In genomic region chr3:171494457-171495109, GRCh38 we compare ENCODE assay signal across 18 cellular contexts. TPM values are rescaled to one million over a fixed set of nuclear protein-coding genes. Genes with fewer than 3 reads are reported as not detected.
DNase-seq lines count a peak whose midpoint lies in the region; ATAC-seq, FAIRE-seq and TF ChIP-seq lines count a peak whose summit lies in the region.
"Had no signal": no experiment of that assay in that cellular context is flagged by ENCODE, and none has a peak within 500 bp of the region (broad histone marks: within the 10 kb centered on the region; RNA-seq: fewer than 3 reads in every experiment).

No MANE protein-coding gene starts in this region.

- intact Hi-C loops in activated CD4-positive, alpha-beta memory T cell treated with anti-CD3 and anti-CD28 coated beads for 36 hours (cut with micrococcal nuclease) = loop anchor here (5.0 kb wide), 1 partner anchor 68 kb away; no protein-coding TSS in a partner anchor
- intact Hi-C loops in Caco-2 (cut with micrococcal nuclease; ENCODE audit: unreplicated experiment) = no loop called here

- 84% methylated on average over 4 of the region's 4 CpGs; no CpG with 5 or more reads in 1 of the 2 experiments for WGBS in H1 (ENCODE audit: extremely low coverage in 1 of 2, insufficient coverage in 1 of 2, insufficient read length in 1 of 2, insufficient replicate concordance in 2 of 2, low coverage in 1 of 2, low lambda C conversion rate in 2 of 2, missing lambda C conversion rate in 1 of 2), 2 experiments

- POLR2A ChIA-PET in activated CD4-positive, alpha-beta memory T cell treated with anti-CD3 and anti-CD28 coated beads for 36 hours (lab: Charles Lee) = no interaction called here
- POLR2A ChIA-PET in H1 (lab: Charles Lee; ENCODE audit: partially characterized antibody) (no interaction called here), Caco-2 (lab: Charles Lee) (no interaction called here)

- H2BK15ac ChIP-seq in H1 (ENCODE audit: low read length) = no peak overlapping the region

- H2BK120ac ChIP-seq in H1 (replicated peaks; ENCODE audit: low read depth, low read length) = no peak overlapping the region

- H3K4me3 Mint-ChIP-seq in stimulated activated naive CD8-positive, alpha-beta T cell treated with anti-CD3 and anti-CD28 coated beads, Interleukin-15, Interleukin-2, amounts not matched to agents 100 ng/mL and 50 ng/mL, for 24 hours = no peak overlapping the region
- peak overlapping the region; percentile 1 for H3K4me3 Mint-ChIP-seq in activated CD4-positive, alpha-beta memory T cell treated with anti-CD3 and anti-CD28 coated beads for 36 hours
- no peak overlapping the region for H3K4me3 Mint-ChIP-seq in Caco-2 (ENCODE audit: unreplicated experiment)
- H3K4me3 Mint-ChIP-seq: WTC11 had no signal

- H4K5ac ChIP-seq in H1 (ENCODE audit: insufficient read length, low read depth, low read length) = no peak overlapping the region

- no peaks in the 10 kb centered on the region for H3K79me1 ChIP-seq in H1 (ENCODE audit: low read depth, low read length)

- H3K14ac ChIP-seq in H1 (ENCODE audit: insufficient read length) = no peak overlapping the region

- no peak for DNase-seq in stimulated activated naive CD8-positive, alpha-beta T cell treated with anti-CD3 and anti-CD28 coated beads, Interleukin-15, Interleukin-2, amounts not matched to agents 100 U/mL and 50 U/mL, for 24 hours
- DNase-seq in activated CD4-positive, alpha-beta memory T cell treated with anti-CD3 and anti-CD28 coated beads for 36 hours = no peak
- DNase-seq in H1 (ENCODE audit: low read depth in 1 of 2, low spot score in 2 of 2) = no peak
- no peak for DNase-seq in medulla oblongata (ENCODE audit: extremely low spot score)
- no peak for DNase-seq in Caco-2
- DNase-seq: anterior cingulate cortex; effector CD4-positive, alpha-beta T cell; HCEC 1CT; left lung; NCI-H1092; NCI-H2081 treated with DMSO at 0.1 percent for 48 hours; NCI-H524 treated with DMSO at 0.1 percent for 48 hours; right cardiac atrium had no signal

- no peak for FAIRE-seq in H1 (lab: Jason Lieb, UNC)

- 0 out of 2 replicates have a peak overlapping the region, but pooled peaks have one; percentile 49 for H2AFZ ChIP-seq in H1 (ENCODE audit: low read length)

- H3K9me3 Mint-ChIP-seq in stimulated activated naive CD8-positive, alpha-beta T cell treated with anti-CD3 and anti-CD28 coated beads, Interleukin-15, Interleukin-2, amounts not matched to agents 100 ng/mL and 50 ng/mL, for 24 hours = peaks cover 3% of the 10 kb centered on the region
- H3K9me3 Mint-ChIP-seq in activated CD4-positive, alpha-beta memory T cell treated with anti-CD3 and anti-CD28 coated beads for 36 hours = no peaks in the 10 kb centered on the region
- no peaks in the 10 kb centered on the region for H3K9me3 Mint-ChIP-seq in Caco-2 (ENCODE audit: unreplicated experiment)
- H3K9me3 Mint-ChIP-seq: WTC11 had no signal

- BruUV-seq in Caco-2 (replicated peaks; lab: Mats Ljungman, UMichigan) = no TSS peak

- H3K4me3 ChIP-seq in H1 (ENCODE audit: extremely low read depth in 1 of 4, insufficient read depth in 2 of 4, low read depth in 3 of 4, low read length in 4 of 4) (no peak overlapping the region), Caco-2 (ENCODE audit: low read depth, low read length) (no peak overlapping the region)
- H3K4me3 ChIP-seq: left lung had no signal

- H3K79me2 ChIP-seq in H1 (ENCODE audit: control insufficient read depth in 1 of 2, insufficient read depth in 2 of 2, low read length in 2 of 2) = no peaks in the 10 kb centered on the region

- no peak overlapping the region for H3K9ac ChIP-seq in H1 (replicated peaks in 1 of 4; ENCODE audit: extremely low read depth in 1 of 4, low read depth in 3 of 4, low read length in 3 of 4)

- no peak for TF ChIP-seq CTCF in H1 (IDR thresholded peaks at IDR 0.05; ENCODE audit: control extremely low read depth in 1 of 3, insufficient read depth in 1 of 3, low read depth in 1 of 3, low read length in 3 of 3)
- no peak for TF ChIP-seq CTCF in Caco-2 (IDR thresholded peaks at IDR 0.05; ENCODE audit: insufficient read depth in 1 of 2, low read depth in 1 of 2, low read length in 1 of 2, severe bottlenecking in 1 of 2, unreplicated experiment in 1 of 2)

- H3K4me2 ChIP-seq in H1 (ENCODE audit: insufficient read depth in 1 of 2, low read depth in 2 of 2, low read length in 2 of 2) = no peak overlapping the region

- H3K27ac ChIP-seq in H1 (ENCODE audit: low read depth, low read length) = no peak overlapping the region
- H3K27ac ChIP-seq: HL-60, left lung had no signal

- H3K27me3 ChIP-seq in H1 (replicated peaks in 1 of 4; ENCODE audit: control insufficient read depth in 3 of 4, extremely low read depth in 1 of 4, insufficient read depth in 3 of 4, low read length in 3 of 4) (no peaks in the 10 kb centered on the region), Caco-2 (replicated peaks; ENCODE audit: control insufficient read depth, insufficient read depth, low read length) (no peaks in the 10 kb centered on the region)
- H3K27me3 ChIP-seq: left lung had no signal

- no peak for TF ChIP-seq POLR2A in H1 (IDR thresholded peaks at IDR 0.05; ENCODE audit: control extremely low read depth in 1 of 2, low read depth in 2 of 2, low read length in 2 of 2)

- no peaks in the 10 kb centered on the region for H3K23me2 ChIP-seq in H1 (ENCODE audit: low read depth, low read length)

- H3K4me1 ChIP-seq in H1 (replicated peaks in 1 of 4; ENCODE audit: control insufficient read depth in 3 of 4, insufficient read depth in 4 of 4, low read length in 3 of 4) (peaks cover 0 to 3% (median 0%) of the 10 kb centered on the region in 4 experiments; a peak in 1 of 7 replicates), Caco-2 (no peaks in the 10 kb centered on the region)

- no peak for TF ChIP-seq EP300 in H1 (IDR thresholded peaks at IDR 0.05; ENCODE audit: borderline replicate concordance in 1 of 2, low read depth in 2 of 2, low read length in 2 of 2)

- CTCF ChIA-PET in activated CD4-positive, alpha-beta memory T cell treated with anti-CD3 and anti-CD28 coated beads for 36 hours (lab: Charles Lee) = interaction anchor here (0.7 kb wide), 1 partner anchor 123 kb away, joined by 3 read pairs; no protein-coding TSS in a partner anchor
- CTCF ChIA-PET in H1 (lab: Charles Lee; ENCODE audit: partially characterized antibody) = interaction anchor here (0.9 kb wide), 1 partner anchor 42 kb away, joined by 3 read pairs; no protein-coding TSS in a partner anchor
- CTCF ChIA-PET in Caco-2 (lab: Charles Lee) = no interaction called here

- no peak for TF ChIP-seq RAD21 in H1 (IDR thresholded peaks at IDR 0.05 in 1 of 2, conservative IDR thresholded peaks at IDR 0.05 in 1 of 2; ENCODE audit: low read depth in 2 of 2, low read length in 2 of 2)

- H4K8ac ChIP-seq in H1 (ENCODE audit: extremely low read depth, insufficient read depth, low read length) = no peak overlapping the region

- no peaks in the 10 kb centered on the region for H3K36me3 ChIP-seq in H1 (ENCODE audit: control insufficient read depth in 2 of 4, insufficient read depth in 4 of 4, low read length in 3 of 4)
- H3K36me3 ChIP-seq in Caco-2 (ENCODE audit: control insufficient read depth, insufficient read depth, low read length) = no peaks in the 10 kb centered on the region
- H3K36me3 ChIP-seq: left lung had no signal

- peaks cover 40% of the 10 kb centered on the region for H3K4me1 Mint-ChIP-seq in stimulated activated naive CD8-positive, alpha-beta T cell treated with anti-CD3 and anti-CD28 coated beads, Interleukin-15, Interleukin-2, amounts not matched to agents 100 ng/mL and 50 ng/mL, for 24 hours (ENCODE audit: low read depth)
- H3K4me1 Mint-ChIP-seq in activated CD4-positive, alpha-beta memory T cell treated with anti-CD3 and anti-CD28 coated beads for 36 hours (ENCODE audit: low read depth) = peaks cover 43% of the 10 kb centered on the region
- no peaks in the 10 kb centered on the region for H3K4me1 Mint-ChIP-seq in Caco-2 (ENCODE audit: low read depth, unreplicated experiment)

- no peak overlapping the region for H4K91ac ChIP-seq in H1 (replicated peaks; ENCODE audit: insufficient read length, low read length)

- ATAC-seq in stimulated activated naive CD8-positive, alpha-beta T cell treated with anti-CD3 and anti-CD28 coated beads, Interleukin-15, Interleukin-2, amounts not matched to agents 100 U/mL and 50 U/mL, for 24 hours = no peak
- no peak for ATAC-seq in GM21447 (IDR thresholded peaks at IDR 0.05; ENCODE audit: unreplicated experiment)
- ATAC-seq: right cardiac atrium, Right ventricle myocardium inferior, WTC11 had no signal

- H3K18ac ChIP-seq in H1 (ENCODE audit: extremely low read depth, low read length) = no peak overlapping the region

- no peak overlapping the region for H2AK5ac ChIP-seq in H1 (ENCODE audit: low read depth, low read length)

- no peaks in the 10 kb centered on the region for H3K9me3 ChIP-seq in H1 (ENCODE audit: insufficient read depth in 2 of 2, low read depth in 1 of 2, low read length in 1 of 2)
- H3K9me3 ChIP-seq in Caco-2 = no peaks in the 10 kb centered on the region
- H3K9me3 ChIP-seq: left lung had no signal

- no peak overlapping the region for H2BK20ac ChIP-seq in H1 (ENCODE audit: low read length)

- no peaks in the 10 kb centered on the region for H3K27me3 Mint-ChIP-seq in stimulated activated naive CD8-positive, alpha-beta T cell treated with anti-CD3 and anti-CD28 coated beads, Interleukin-15, Interleukin-2, amounts not matched to agents 100 ng/mL and 50 ng/mL, for 24 hours
- H3K27me3 Mint-ChIP-seq in activated CD4-positive, alpha-beta memory T cell treated with anti-CD3 and anti-CD28 coated beads for 36 hours = no peaks in the 10 kb centered on the region
- no peaks in the 10 kb centered on the region for H3K27me3 Mint-ChIP-seq in Caco-2 (ENCODE audit: insufficient read depth, unreplicated experiment)

- no peak overlapping the region for H2BK5ac ChIP-seq in H1 (ENCODE audit: low read depth, low read length)

- no peak overlapping the region for H3K4ac ChIP-seq in H1 (replicated peaks; ENCODE audit: insufficient read length, low read depth, low read length)

- no peaks in the 10 kb centered on the region for H4K20me1 ChIP-seq in H1 (replicated peaks in 1 of 2; ENCODE audit: control insufficient read depth in 1 of 2, insufficient read depth in 2 of 2, low read length in 2 of 2)

- H3K27ac Mint-ChIP-seq in stimulated activated naive CD8-positive, alpha-beta T cell treated with anti-CD3 and anti-CD28 coated beads, Interleukin-15, Interleukin-2, amounts not matched to agents 100 ng/mL and 50 ng/mL, for 24 hours = peak overlapping the region; percentile 11
- H3K27ac Mint-ChIP-seq in activated CD4-positive, alpha-beta memory T cell treated with anti-CD3 and anti-CD28 coated beads for 36 hours = peak overlapping the region; percentile 26
- H3K27ac Mint-ChIP-seq in Caco-2 (ENCODE audit: unreplicated experiment) = no peak overlapping the region
- H3K27ac Mint-ChIP-seq: WTC11 had no signal

- H3K36me3 Mint-ChIP-seq in stimulated activated naive CD8-positive, alpha-beta T cell treated with anti-CD3 and anti-CD28 coated beads, Interleukin-15, Interleukin-2, amounts not matched to agents 100 ng/mL and 50 ng/mL, for 24 hours (ENCODE audit: low read depth) = no peaks in the 10 kb centered on the region
- H3K36me3 Mint-ChIP-seq in activated CD4-positive, alpha-beta memory T cell treated with anti-CD3 and anti-CD28 coated beads for 36 hours = peaks cover 5% of the 10 kb centered on the region
- no peaks in the 10 kb centered on the region for H3K36me3 Mint-ChIP-seq in Caco-2 (ENCODE audit: insufficient read depth, unreplicated experiment)
- H3K36me3 Mint-ChIP-seq: WTC11 had no signal

- no peak overlapping the region for H2BK12ac ChIP-seq in H1 (ENCODE audit: low read depth, low read length)

- no peak overlapping the region for H3K23ac ChIP-seq in H1 (ENCODE audit: insufficient read length)

- H3K56ac ChIP-seq in H1 (replicated peaks; ENCODE audit: insufficient read length, low read depth, low read length) = no peak overlapping the region

RNA-seq across cellular contexts. Expression of gene TNIK, which starts 34.4 kb away (rescaled TPM):
- 10 to 100 TPM; 22.4 to 27.1 TPM for total RNA-seq in activated CD4-positive, alpha-beta memory T cell treated with anti-CD3 and anti-CD28 coated beads for 36 hours
- total RNA-seq in H1 (2021; fragmentation: NEBNext Ultra II Directional; extraction: Animal tissue kit (Norgen Biotek cat#: 25700)) = 42.0 and 46.8 TPM in 2 replicates
- 7.4 and 8.0 TPM in 2 replicates for polyA plus RNA-seq in H1 (2011; rRNA removed)
- polyA plus RNA-seq in H1 (2011; cell fraction: cytosol; rRNA removed) = 10.7 TPM
- polyA plus RNA-seq in H1 (2011; cell fraction: nucleus; rRNA removed) = 18.1 TPM
- 16.8 to 23.1 TPM (median 21.9 TPM) in 4 replicates for polyA plus RNA-seq in H1 (2012, experiment 1 of 2)
- polyA plus RNA-seq in H1 (2012, experiment 2 of 2) = 3.9 TPM
- polyA plus RNA-seq in H1 (2013, experiment 1 of 2) = 29.1 TPM
- polyA plus RNA-seq in H1 (2013, experiment 2 of 2) = 27.4 TPM
- polyA minus RNA-seq in H1 (2011; rRNA and poly(A)+ RNA removed) = 19.4 and 27.7 TPM in 2 replicates
- 15.3 TPM for polyA minus RNA-seq in H1 (2011; cell fraction: cytosol; rRNA and poly(A)+ RNA removed)
- polyA minus RNA-seq in H1 (2011; cell fraction: nucleus; rRNA and poly(A)+ RNA removed) = 39.4 TPM
- total RNA-seq in Caco-2 (2022) = 21.4 and 22.4 TPM in 2 replicates
